In the genomic region with DNA sequence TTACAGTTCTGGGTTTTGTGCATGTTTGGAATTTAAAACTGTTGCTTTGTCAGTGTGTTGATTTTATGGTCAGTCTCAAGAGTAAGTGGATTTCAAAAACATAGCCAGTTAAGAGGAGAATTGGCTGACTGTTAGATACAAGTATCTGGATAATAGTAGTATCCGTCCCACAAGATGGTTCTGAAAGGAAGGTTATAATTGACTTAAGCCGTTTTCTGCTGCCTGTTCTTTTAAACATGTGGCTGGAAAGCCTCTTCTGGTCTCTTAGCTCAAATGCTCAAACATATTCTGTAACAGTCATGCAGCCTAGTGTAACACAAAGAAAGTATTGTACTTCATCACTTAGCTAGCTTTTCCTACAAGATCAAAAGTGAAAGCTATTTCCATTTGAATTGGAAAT, we compare ENCODE assay signal across 13 cellular contexts.
A peak's percentile ranks its signal among the peaks of the same experiment; 100 is the strongest.
DNase-seq lines count a peak whose midpoint lies in the region; ATAC-seq and TF ChIP-seq lines count a peak whose summit lies in the region.
"Had no signal": no experiment of that assay in that cellular context is flagged by ENCODE, and none has a peak within 500 bp of the region (broad histone marks: within the 10 kb centered on the region; RNA-seq: fewer than 3 reads in every experiment).

No MANE protein-coding gene starts in this region.

- no peak overlapping the region for H3K27ac Mint-ChIP-seq in Caco-2 (ENCODE audit: unreplicated experiment)
- H3K27ac Mint-ChIP-seq: naive B cell had no signal

- no peak for ATAC-seq in HG03378 (IDR thresholded peaks at IDR 0.05; ENCODE audit: unreplicated experiment)
- ATAC-seq: stimulated activated naive CD8-positive, alpha-beta T cell treated with anti-CD3 and anti-CD28 coated beads, Interleukin-15, Interleukin-2, amounts not matched to agents 100 U/mL and 50 U/mL, for 24 hours had no signal

- H3K4me3 Mint-ChIP-seq in Caco-2 (ENCODE audit: unreplicated experiment) = no peak overlapping the region
- H3K4me3 Mint-ChIP-seq: naive B cell had no signal

- H3K9ac ChIP-seq in iPS-20b (ENCODE audit: low read depth, low read length) = 0 out of 2 replicates have a peak overlapping the region, but pooled peaks have one; percentile 6

- H3K27me3 Mint-ChIP-seq in Caco-2 (ENCODE audit: insufficient read depth, unreplicated experiment) = peaks cover 5% of the 10 kb centered on the region
- H3K27me3 Mint-ChIP-seq: naive B cell had no signal

- POLR2A ChIA-PET in Caco-2 (lab: Charles Lee) (no interaction called here), A673 (lab: Charles Lee; ENCODE audit: low non-redundant PET) (no interaction called here)

- H3K4me1 Mint-ChIP-seq in Caco-2 (ENCODE audit: low read depth, unreplicated experiment) = no peaks in the 10 kb centered on the region
- H3K4me1 Mint-ChIP-seq: naive B cell had no signal

- no peak for TF ChIP-seq POLR2A in uterus (IDR thresholded peaks at IDR 0.05)

- H3K9me3 Mint-ChIP-seq in Caco-2 (ENCODE audit: unreplicated experiment) = no peaks in the 10 kb centered on the region

- H3K27ac ChIP-seq in iPS-20b (ENCODE audit: low read length) = no peak overlapping the region
- H3K27ac ChIP-seq in uterus = peak overlapping the region; percentile 60 to 70
- no peak overlapping the region for H3K27ac ChIP-seq in A673 (ENCODE audit: low read depth, low read length, poor library complexity, severe bottlenecking)
- H3K27ac ChIP-seq: HL-60 had no signal

- CTCF ChIA-PET in Caco-2 (lab: Charles Lee) = no interaction called here
- CTCF ChIA-PET in A673 (lab: Charles Lee) = no interaction called here

- DNase-seq in NCI-H2107 treated with DMSO at 0.1 percent for 48 hours (lab: John Stamatoyannopoulos, UW; ENCODE audit: unreplicated experiment) (peak; percentile 59), NCI-H2107 (lab: John Stamatoyannopoulos, UW) (no peak), SW480 (ENCODE audit: low spot score) (peak; percentile 58), uterus (no peak), Caco-2 (no peak), A673 (ENCODE audit: low spot score) (no peak)
- DNase-seq: effector CD8-positive, alpha-beta T cell; MV-4-11; naive B cell; stimulated activated naive CD8-positive, alpha-beta T cell treated with anti-CD3 and anti-CD28 coated beads, Interleukin-15, Interleukin-2, amounts not matched to agents 100 U/mL and 50 U/mL, for 24 hours had no signal

- H3K4me1 ChIP-seq in iPS-20b (ENCODE audit: insufficient read depth, low read length) (peaks cover 10% of the 10 kb centered on the region), uterus (no peaks in the 10 kb centered on the region), Caco-2 (no peaks in the 10 kb centered on the region), A673 (ENCODE audit: insufficient read depth, low read length, poor library complexity, severe bottlenecking) (no peaks in the 10 kb centered on the region)

- H3K4me3 ChIP-seq in iPS-20b (ENCODE audit: low read length) = no peak overlapping the region
- no peak overlapping the region for H3K4me3 ChIP-seq in uterus
- no peak overlapping the region for H3K4me3 ChIP-seq in Caco-2 (ENCODE audit: low read depth, low read length)
- no peak overlapping the region for H3K4me3 ChIP-seq in A673 (ENCODE audit: low read depth, low read length, poor library complexity, severe bottlenecking)

- H3K9me3 ChIP-seq in iPS-20b (ENCODE audit: insufficient read depth, low read depth, low read length) (0 out of 2 replicates have a peak, but pooled peaks cover 3% of the 10 kb centered on the region), uterus (no peaks in the 10 kb centered on the region), Caco-2 (no peaks in the 10 kb centered on the region), A673 (ENCODE audit: low read depth, low read length, poor library complexity, severe bottlenecking) (no peaks in the 10 kb centered on the region)

- no peaks in the 10 kb centered on the region for H3K27me3 ChIP-seq in iPS-20b (ENCODE audit: insufficient read depth, low read length)
- H3K27me3 ChIP-seq in uterus = no peaks in the 10 kb centered on the region
- no peaks in the 10 kb centered on the region for H3K27me3 ChIP-seq in Caco-2 (replicated peaks; ENCODE audit: control insufficient read depth, insufficient read depth, low read length)
- H3K27me3 ChIP-seq in A673 (replicated peaks; ENCODE audit: insufficient read depth, low read depth, low read length, poor library complexity) = no peaks in the 10 kb centered on the region

- BruUV-seq in Caco-2 (replicated peaks; lab: Mats Ljungman, UMichigan) (no TSS peak), A673 (replicated peaks; lab: Mats Ljungman, UMichigan) (no TSS peak)

- H3K36me3 Mint-ChIP-seq in Caco-2 (ENCODE audit: insufficient read depth, unreplicated experiment) = no peaks in the 10 kb centered on the region
- H3K36me3 Mint-ChIP-seq: naive B cell had no signal

- intact Hi-C loops in uterus (cut with DNase I; ENCODE audit: low total_unique reads) (no loop called here), Caco-2 (cut with micrococcal nuclease; ENCODE audit: unreplicated experiment) (no loop called here), A673 (cut with micrococcal nuclease; ENCODE audit: unreplicated experiment) (no loop called here)

- H3K36me3 ChIP-seq in iPS-20b (ENCODE audit: insufficient read depth, low read depth, low read length) (no peaks in the 10 kb centered on the region), uterus (no peaks in the 10 kb centered on the region), Caco-2 (ENCODE audit: control insufficient read depth, insufficient read depth, low read length) (no peaks in the 10 kb centered on the region), A673 (ENCODE audit: insufficient read depth, low read length, poor library complexity, severe bottlenecking) (no peaks in the 10 kb centered on the region)

- TF ChIP-seq CTCF in uterus (IDR thresholded peaks at IDR 0.05) (no peak), Caco-2 (IDR thresholded peaks at IDR 0.05; ENCODE audit: insufficient read depth in 1 of 2, low read depth in 1 of 2, low read length in 1 of 2, severe bottlenecking in 1 of 2, unreplicated experiment in 1 of 2) (no peak), A673 (conservative IDR thresholded peaks at IDR 0.05; ENCODE audit: low read depth, low read length) (no peak)

Comparison
In these comparisons a context has a peak if more than half of its experiments do, and no peak if none do; other contexts are left out.
1. DNase-seq: peak in NCI-H2107 treated with DMSO at 0.1 percent for 48 hours (single experiment) and SW480 (single experiment); none in NCI-H2107 (single experiment), uterus (0 of 2), Caco-2 (0 of 2) and A673 (single experiment).
2. H3K27ac ChIP-seq: peak in uterus (2 of 2); none in iPS-20b (single experiment) and A673 (single experiment).